In the genomic region with DNA sequence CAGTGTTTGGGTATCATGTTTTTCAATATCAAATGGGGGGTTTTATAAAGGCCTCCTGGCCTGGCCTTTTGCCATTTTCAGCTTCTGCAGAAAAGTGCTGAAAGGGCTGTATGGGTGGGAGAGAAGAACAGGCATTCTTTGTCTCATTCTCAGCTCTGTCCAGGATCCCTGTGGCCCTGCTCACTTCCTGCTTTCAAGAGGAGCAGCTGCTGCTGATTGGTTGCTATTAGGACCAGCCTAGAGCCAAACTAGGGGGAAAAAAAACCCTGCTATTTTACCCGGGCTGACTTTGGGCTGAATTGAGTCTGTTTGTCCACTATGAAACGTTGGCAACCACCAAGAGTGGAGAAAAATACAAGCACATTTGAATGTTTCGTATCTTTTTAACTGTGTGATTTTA, we compare ENCODE assay signal across 13 cellular contexts.
A peak's percentile ranks its signal among the peaks of the same experiment; 100 is the strongest.
DNase-seq lines count a peak whose midpoint lies in the region; ATAC-seq and TF ChIP-seq lines count a peak whose summit lies in the region.
"Had no signal": no experiment of that assay in that cellular context is flagged by ENCODE, and none has a peak within 500 bp of the region (broad histone marks: within the 10 kb centered on the region; RNA-seq: fewer than 3 reads in every experiment).

No MANE protein-coding gene starts in this region.

- no peaks in the 10 kb centered on the region for H3K79me1 ChIP-seq in IMR-90 (ENCODE audit: low read depth in 1 of 2, low read length in 2 of 2)

- no peaks in the 10 kb centered on the region; the same call in 1 of the 2 replicates for H3K4me1 ChIP-seq in IMR-90 (ENCODE audit: control insufficient read depth, insufficient read depth, low read length)

- in situ Hi-C loops in IMR-90 (cut with MboI; ENCODE audit: low sequenced_read_pairs) = no loop called here

- H3K27me3 ChIP-seq in IMR-90 (ENCODE audit: control insufficient read depth, insufficient read depth, low read length) = peaks cover 7% of the 10 kb centered on the region

- no peak overlapping the region for H4K91ac ChIP-seq in IMR-90 (ENCODE audit: insufficient read depth, low read depth, low read length)

- H3K9me1 ChIP-seq in IMR-90 (ENCODE audit: insufficient read depth, low read length) = no peaks in the 10 kb centered on the region

- H3K4me3 Mint-ChIP-seq in brain = no peak overlapping the region
- H3K4me3 Mint-ChIP-seq: activated CD4-positive, alpha-beta memory T cell treated with anti-CD3 and anti-CD28 coated beads, Interleukin-2, amount 10 ng/mL, durations not matched to agents 7 days and 5 days; activated naive CD8-positive, alpha-beta T cell treated with anti-CD3 and anti-CD28 coated beads, Interleukin-2, amount 10 ng/mL, durations not matched to agents 7 days and 5 days had no signal

- DNase-seq in AG20443 (ENCODE audit: low spot score) (peak; percentile 34), IMR-90 (no peak), inferior parietal cortex (ENCODE audit: extremely low spot score) (peak; percentile 46), HUDEP-2 (lab: John Stamatoyannopoulos, UW; ENCODE audit: unreplicated experiment in 76 of 76) (no peak)
- no peak for DNase-seq in activated CD8-positive, alpha-beta memory T cell treated with anti-CD3 and anti-CD28 coated beads, Interleukin-2, amount 50 U/mL, for 4 hours
- no peak for DNase-seq in activated CD4-positive, alpha-beta T cell treated with anti-CD3 and anti-CD28 coated beads for 48 hours
- DNase-seq: activated CD4-positive, alpha-beta memory T cell treated with anti-CD3 and anti-CD28 coated beads, Interleukin-2, amount 10 ng/mL, durations not matched to agents 7 days and 5 days; activated naive CD8-positive, alpha-beta T cell treated with anti-CD3 and anti-CD28 coated beads, Interleukin-2, amount 10 ng/mL, durations not matched to agents 7 days and 5 days; effector CD8-positive, alpha-beta T cell; GOT3; NCI-H510A treated with DMSO at 0.1 percent for 48 hours had no signal

- no peak overlapping the region for H3K4ac ChIP-seq in IMR-90 (ENCODE audit: low read depth, low read length)

- H2AK5ac ChIP-seq in IMR-90 (ENCODE audit: low read depth, low read length) = no peak overlapping the region

- BruUV-seq in IMR-90 (replicated peaks; lab: Mats Ljungman, UMichigan) = no TSS peak

- no peak overlapping the region for H2BK20ac ChIP-seq in IMR-90 (ENCODE audit: low read depth, low read length)

- dilution Hi-C loops in IMR-90 (cut with HindIII; ENCODE audit: low sequenced_read_pairs, unreplicated experiment) = no loop called here

- H3K14ac ChIP-seq in IMR-90 (replicated peaks; ENCODE audit: low read depth, low read length) = no peak overlapping the region

- H3K36me3 ChIP-seq in IMR-90 (ENCODE audit: control insufficient read depth, insufficient read depth, low read length) = no peaks in the 10 kb centered on the region

- no peaks in the 10 kb centered on the region for H3K9me3 Mint-ChIP-seq in brain
- H3K9me3 Mint-ChIP-seq: activated CD4-positive, alpha-beta memory T cell treated with anti-CD3 and anti-CD28 coated beads, Interleukin-2, amount 10 ng/mL, durations not matched to agents 7 days and 5 days; activated naive CD8-positive, alpha-beta T cell treated with anti-CD3 and anti-CD28 coated beads, Interleukin-2, amount 10 ng/mL, durations not matched to agents 7 days and 5 days had no signal

- H3K23ac ChIP-seq in IMR-90 (ENCODE audit: low read depth, low read length) = no peak overlapping the region

- TF ChIP-seq RAD21 in IMR-90 (IDR thresholded peaks at IDR 0.05; ENCODE audit: low read length) = no peak

- CTCF ChIA-PET in IMR-90 (lab: Yijun Ruan, JAX) = no interaction called here

- H2BK15ac ChIP-seq in IMR-90 (ENCODE audit: low read depth, low read length) = no peak overlapping the region

- H3K4me2 ChIP-seq in IMR-90 (ENCODE audit: low read depth, low read length) = no peak overlapping the region

- no peaks in the 10 kb centered on the region for H3K9me3 ChIP-seq in IMR-90 (ENCODE audit: control insufficient read depth, insufficient read depth, low read length)

- no peak overlapping the region for H3K9ac ChIP-seq in IMR-90 (ENCODE audit: low read depth, low read length)

- no CpG with 5 or more reads among the region's 3 CpGs for WGBS in IMR-90 (ENCODE audit: extremely low coverage in 2 of 2, insufficient read length in 1 of 2), 2 experiments

- no peak overlapping the region for H2BK120ac ChIP-seq in IMR-90 (ENCODE audit: low read depth, low read length)

- H3K27ac Mint-ChIP-seq in brain = peak overlapping the region in 3 of 5 experiments; percentile 50 to 71 (median 67)
- H3K27ac Mint-ChIP-seq: activated CD4-positive, alpha-beta memory T cell treated with anti-CD3 and anti-CD28 coated beads, Interleukin-2, amount 10 ng/mL, durations not matched to agents 7 days and 5 days; activated naive CD8-positive, alpha-beta T cell treated with anti-CD3 and anti-CD28 coated beads, Interleukin-2, amount 10 ng/mL, durations not matched to agents 7 days and 5 days had no signal

- POLR2A ChIA-PET in IMR-90 (lab: Charles Lee; ENCODE audit: unreplicated experiment) = no interaction called here

- peaks cover 12% of the 10 kb centered on the region for H3K4me1 Mint-ChIP-seq in brain

- no peaks in the 10 kb centered on the region for H3K27me3 Mint-ChIP-seq in brain
- H3K27me3 Mint-ChIP-seq: activated CD4-positive, alpha-beta memory T cell treated with anti-CD3 and anti-CD28 coated beads, Interleukin-2, amount 10 ng/mL, durations not matched to agents 7 days and 5 days; activated naive CD8-positive, alpha-beta T cell treated with anti-CD3 and anti-CD28 coated beads, Interleukin-2, amount 10 ng/mL, durations not matched to agents 7 days and 5 days had no signal

- H3K36me3 Mint-ChIP-seq in brain = no peaks in the 10 kb centered on the region

- no peak overlapping the region for H4K8ac ChIP-seq in IMR-90 (ENCODE audit: low read depth in 2 of 2, low read length in 2 of 2)

- H3K27ac ChIP-seq in IMR-90 (ENCODE audit: insufficient read depth, low read length) = no peak overlapping the region

- intact Hi-C loops in IMR-90 (cut with micrococcal nuclease) = no loop called here

- no peak overlapping the region for H2BK5ac ChIP-seq in IMR-90 (ENCODE audit: low read depth, low read length, poor library complexity, severe bottlenecking)

- H4K5ac ChIP-seq in IMR-90 (ENCODE audit: low read depth, low read length) = no peak overlapping the region

- TF ChIP-seq POLR2A in IMR-90 (IDR thresholded peaks at IDR 0.05; ENCODE audit: low read depth, low read length) = no peak

- H3K18ac ChIP-seq in IMR-90 (ENCODE audit: low read depth, low read length) = no peak overlapping the region

- peak; percentile 56; the same call in 1 of the 2 replicates for ATAC-seq in IMR-90 (ENCODE audit: low read depth)
- ATAC-seq in GM21360 (IDR thresholded peaks at IDR 0.05; ENCODE audit: unreplicated experiment) = no peak

- no peak overlapping the region for H2AFZ ChIP-seq in IMR-90 (replicated peaks; ENCODE audit: low read length, poor library complexity)

- TF ChIP-seq CTCF in IMR-90 (conservative IDR thresholded peaks at IDR 0.05; ENCODE audit: low read depth, low read length) (no peak), brain (conservative IDR thresholded peaks at IDR 0.05) (no peak)

- H4K20me1 ChIP-seq in IMR-90 (ENCODE audit: insufficient read depth, low read length) = no peaks in the 10 kb centered on the region

- H3K4me3 ChIP-seq in IMR-90 (ENCODE audit: insufficient read depth, low read depth, low read length) = no peak overlapping the region

- no peak overlapping the region for H2AK9ac ChIP-seq in IMR-90 (replicated peaks; ENCODE audit: low read depth, low read length, poor library complexity)

- no peak overlapping the region for H3K56ac ChIP-seq in IMR-90 (ENCODE audit: extremely low read depth, insufficient read depth, low read length)

TF ChIP-seq in IMR-90, 13 proteins besides CTCF, POLR2A, EP300 and RAD21:
- no peak for TF ChIP-seq NFE2L2 (IDR thresholded peaks at IDR 0.05; ENCODE audit: low read depth, low read length)
- TF ChIP-seq MAFK (IDR thresholded peaks at IDR 0.05; ENCODE audit: low read depth, low read length) = no peak
- TF ChIP-seq CHD1 (IDR thresholded peaks at IDR 0.05; ENCODE audit: low read depth, low read length) = no peak
- no peak for TF ChIP-seq RCOR1 (IDR thresholded peaks at IDR 0.05; ENCODE audit: insufficient replicate concordance, low read length)
- no peak for TF ChIP-seq MXI1 (IDR thresholded peaks at IDR 0.05; ENCODE audit: borderline replicate concordance, low read depth, low read length)
- TF ChIP-seq MAZ (IDR thresholded peaks at IDR 0.05; ENCODE audit: borderline replicate concordance, low read depth, low read length) = no peak
- TF ChIP-seq FOS (IDR thresholded peaks at IDR 0.05; ENCODE audit: low read depth, low read length) = no peak
- TF ChIP-seq, protein P1, sequence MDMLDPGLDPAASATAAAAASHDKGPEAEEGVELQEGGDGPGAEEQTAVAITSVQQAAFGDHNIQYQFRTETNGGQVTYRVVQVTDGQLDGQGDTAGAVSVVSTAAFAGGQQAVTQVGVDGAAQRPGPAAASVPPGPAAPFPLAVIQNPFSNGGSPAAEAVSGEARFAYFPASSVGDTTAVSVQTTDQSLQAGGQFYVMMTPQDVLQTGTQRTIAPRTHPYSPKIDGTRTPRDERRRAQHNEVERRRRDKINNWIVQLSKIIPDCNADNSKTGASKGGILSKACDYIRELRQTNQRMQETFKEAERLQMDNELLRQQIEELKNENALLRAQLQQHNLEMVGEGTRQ (IDR thresholded peaks at IDR 0.05; ENCODE audit: low read depth, low read length) = no peak
- TF ChIP-seq CEBPB (IDR thresholded peaks at IDR 0.05; ENCODE audit: low read depth, low read length) = no peak
- TF ChIP-seq BHLHE40 (IDR thresholded peaks at IDR 0.05; ENCODE audit: low read depth, low read length) = no peak
- no peak for TF ChIP-seq RFX5 (IDR thresholded peaks at IDR 0.05; ENCODE audit: low read depth, low read length)
- TF ChIP-seq, protein P2, sequence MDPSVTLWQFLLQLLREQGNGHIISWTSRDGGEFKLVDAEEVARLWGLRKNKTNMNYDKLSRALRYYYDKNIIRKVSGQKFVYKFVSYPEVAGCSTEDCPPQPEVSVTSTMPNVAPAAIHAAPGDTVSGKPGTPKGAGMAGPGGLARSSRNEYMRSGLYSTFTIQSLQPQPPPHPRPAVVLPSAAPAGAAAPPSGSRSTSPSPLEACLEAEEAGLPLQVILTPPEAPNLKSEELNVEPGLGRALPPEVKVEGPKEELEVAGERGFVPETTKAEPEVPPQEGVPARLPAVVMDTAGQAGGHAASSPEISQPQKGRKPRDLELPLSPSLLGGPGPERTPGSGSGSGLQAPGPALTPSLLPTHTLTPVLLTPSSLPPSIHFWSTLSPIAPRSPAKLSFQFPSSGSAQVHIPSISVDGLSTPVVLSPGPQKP (IDR thresholded peaks at IDR 0.05; ENCODE audit: borderline replicate concordance, low read depth, low read length) = no peak
- no peak for TF ChIP-seq SMC3 (IDR thresholded peaks at IDR 0.05; ENCODE audit: low read depth, low read length)

Comparison
In these comparisons a context has a peak if more than half of its experiments do, and no peak if none do; other contexts are left out.
1. DNase-seq: peak in AG20443 (single experiment) and inferior parietal cortex (single experiment); none in IMR-90 (single experiment), activated CD8-positive, alpha-beta memory T cell treated with anti-CD3 and anti-CD28 coated beads, Interleukin-2, amount 50 U/mL, for 4 hours (single experiment), HUDEP-2 (0 of 76) and activated CD4-positive, alpha-beta T cell treated with anti-CD3 and anti-CD28 coated beads for 48 hours (single experiment).